17 cellular contexts compared by ENCODE assay signal in the genomic region with DNA sequence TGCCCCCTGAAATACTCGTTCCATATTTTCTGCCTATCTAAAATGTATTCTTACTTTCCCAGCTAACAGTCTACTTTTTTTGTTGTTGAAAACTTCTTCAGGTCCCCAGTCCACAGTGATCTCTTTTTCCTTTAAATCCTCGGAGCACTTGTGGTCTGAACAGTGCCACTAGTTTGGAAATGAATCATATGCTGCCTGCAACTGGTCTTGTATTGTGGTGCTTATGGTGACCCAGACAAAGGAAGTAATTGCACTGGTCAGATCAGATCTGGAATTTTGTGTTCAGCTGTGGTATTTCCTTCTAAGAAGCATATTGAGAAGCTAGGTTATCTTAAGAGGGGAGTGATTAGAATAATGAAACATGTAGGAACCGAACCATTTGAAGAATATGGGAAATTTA. TPM values are rescaled to one million over a fixed set of nuclear protein-coding genes. Genes with fewer than 3 reads are reported as not detected.
DNase-seq lines count a peak whose midpoint lies in the region; ATAC-seq and TF ChIP-seq lines count a peak whose summit lies in the region.
"Had no signal": no experiment of that assay in that cellular context is flagged by ENCODE, and none has a peak within 500 bp of the region (broad histone marks: within the 10 kb centered on the region; RNA-seq: fewer than 3 reads in every experiment).

No MANE protein-coding gene starts in this region.

- no peaks in the 10 kb centered on the region for H3K36me3 Mint-ChIP-seq in activated CD4-positive, alpha-beta T cell treated with anti-CD3 and anti-CD28 coated beads, Interleukin-2, amount 10 ng/mL, durations not matched to agents 24 days and 14 days (ENCODE audit: low read depth)
- H3K36me3 Mint-ChIP-seq: activated naive CD4-positive, alpha-beta T cell treated with anti-CD3 and anti-CD28 coated beads, Interleukin-2, amount 50 U/mL, for 24 hours had no signal

- in situ Hi-C loops in KBM-7 (cut with MboI; ENCODE audit: low pct_unique_long_range_greater_than_20kb, low sequenced_read_pairs) = loop anchor here (25.0 kb wide), 1 partner anchor 98 kb away; no protein-coding TSS in a partner anchor

- H3K27ac Mint-ChIP-seq in activated CD4-positive, alpha-beta T cell treated with anti-CD3 and anti-CD28 coated beads, Interleukin-2, amount 10 ng/mL, durations not matched to agents 24 days and 14 days = no peak overlapping the region
- H3K27ac Mint-ChIP-seq: activated naive CD4-positive, alpha-beta T cell treated with anti-CD3 and anti-CD28 coated beads, Interleukin-2, amount 50 U/mL, for 24 hours; T-helper 2 cell treated with Interferon-gamma antibody and Interleukin-4, amounts not matched to agents 5 μg/mL and 100 μg/mL, for 36 hours had no signal

- ATAC-seq in left lung (peak; percentile 5), GM19328 (IDR thresholded peaks at IDR 0.05; ENCODE audit: unreplicated experiment) (no peak)

- DNase-seq in AG08396 (ENCODE audit: low spot score) = peak; percentile 45
- peak; percentile 38 for DNase-seq in KBM-7
- peak; percentile 76 for DNase-seq in astrocyte of the hippocampus (ENCODE audit: low read depth, low spot score)
- no peak for DNase-seq in left lung
- DNase-seq in DMS153 treated with DMSO at 0.1 percent for 48 hours (lab: John Stamatoyannopoulos, UW; ENCODE audit: unreplicated experiment) = no peak
- no peak for DNase-seq in activated CD4-positive, alpha-beta T cell treated with anti-CD3 and anti-CD28 coated beads, Interleukin-2, amount 10 ng/mL, durations not matched to agents 24 days and 14 days
- DNase-seq in COLO668 (lab: John Stamatoyannopoulos, UW; ENCODE audit: unreplicated experiment) = no peak
- DNase-seq: hypothalamus; KG1; NCI-H446 treated with DMSO at 0.1 percent for 48 hours; posterior cingulate gyrus; stimulated activated CD4-positive, alpha-beta T cell treated with anti-CD3 and anti-CD28 coated beads, Interleukin-4, amount 100 ng/mL, for 1 hour; stimulated activated naive CD4-positive, alpha-beta T cell treated with Interleukin-2 at 50 U/mL for 16 hours had no signal

- no peaks in the 10 kb centered on the region for H3K36me3 ChIP-seq in left lung

- peak overlapping the region; percentile 4 to 5 for H3K4me3 ChIP-seq in left lung

- no peak for TF ChIP-seq CTCF in left lung (IDR thresholded peaks at IDR 0.05)

- peak overlapping the region in 1 of 2 donors; percentile 1 for H3K27ac ChIP-seq in left lung
- H3K27ac ChIP-seq: RWPE1 had no signal

- peaks cover 26% of the 10 kb centered on the region for H3K27me3 Mint-ChIP-seq in activated CD4-positive, alpha-beta T cell treated with anti-CD3 and anti-CD28 coated beads, Interleukin-2, amount 10 ng/mL, durations not matched to agents 24 days and 14 days
- H3K27me3 Mint-ChIP-seq: activated naive CD4-positive, alpha-beta T cell treated with anti-CD3 and anti-CD28 coated beads, Interleukin-2, amount 50 U/mL, for 24 hours had no signal

- intact Hi-C loops in left lung (cut with DNase I) = no loop called here
- intact Hi-C loops in activated CD4-positive, alpha-beta T cell treated with anti-CD3 and anti-CD28 coated beads, Interleukin-2, amount 10 ng/mL, durations not matched to agents 24 days and 14 days (cut with micrococcal nuclease) = no loop called here

- H3K4me1 ChIP-seq in left lung = peaks cover 9 to 29% of the 10 kb centered on the region in 2 donors

- no peaks in the 10 kb centered on the region for H3K9me3 Mint-ChIP-seq in activated CD4-positive, alpha-beta T cell treated with anti-CD3 and anti-CD28 coated beads, Interleukin-2, amount 10 ng/mL, durations not matched to agents 24 days and 14 days
- H3K9me3 Mint-ChIP-seq: activated naive CD4-positive, alpha-beta T cell treated with anti-CD3 and anti-CD28 coated beads, Interleukin-2, amount 50 U/mL, for 24 hours; T-helper 2 cell treated with Interferon-gamma antibody and Interleukin-4, amounts not matched to agents 5 μg/mL and 100 μg/mL, for 36 hours had no signal

- H3K27me3 ChIP-seq in left lung = no peaks in the 10 kb centered on the region

- H3K4me1 Mint-ChIP-seq in activated CD4-positive, alpha-beta T cell treated with anti-CD3 and anti-CD28 coated beads, Interleukin-2, amount 10 ng/mL, durations not matched to agents 24 days and 14 days = peaks cover 11% of the 10 kb centered on the region

- no peak overlapping the region for H3K4me3 Mint-ChIP-seq in activated CD4-positive, alpha-beta T cell treated with anti-CD3 and anti-CD28 coated beads, Interleukin-2, amount 10 ng/mL, durations not matched to agents 24 days and 14 days
- H3K4me3 Mint-ChIP-seq: activated naive CD4-positive, alpha-beta T cell treated with anti-CD3 and anti-CD28 coated beads, Interleukin-2, amount 50 U/mL, for 24 hours; T-helper 2 cell treated with Interferon-gamma antibody and Interleukin-4, amounts not matched to agents 5 μg/mL and 100 μg/mL, for 36 hours had no signal

- H3K9me3 ChIP-seq in left lung = no peaks in the 10 kb centered on the region

RNA-seq across cellular contexts. Expression of a gene that starts 2.9 kb away (rescaled TPM):
- total RNA-seq in left lung = 10 to 100 TPM; 76.0 to 92.3 TPM
- 0.47 and 0.51 TPM in 2 replicates for total RNA-seq in activated CD4-positive, alpha-beta T cell treated with anti-CD3 and anti-CD28 coated beads, Interleukin-2, amount 10 ng/mL, durations not matched to agents 24 days and 14 days

RNA-seq across cellular contexts. Expression of a gene that starts 49.0 kb away (rescaled TPM):
- 10 to 100 TPM; 26.1 to 30.9 TPM for total RNA-seq in left lung
- 3.7 and 4.7 TPM in 2 replicates for total RNA-seq in activated CD4-positive, alpha-beta T cell treated with anti-CD3 and anti-CD28 coated beads, Interleukin-2, amount 10 ng/mL, durations not matched to agents 24 days and 14 days

Comparison
In these comparisons a context has a peak if more than half of its experiments do, and no peak if none do; other contexts are left out.
1. DNase-seq: peak in AG08396 (single experiment), KBM-7 (single experiment) and astrocyte of the hippocampus (single experiment); none in left lung (0 of 2), DMS153 treated with DMSO at 0.1 percent for 48 hours (single experiment), activated CD4-positive, alpha-beta T cell treated with anti-CD3 and anti-CD28 coated beads, Interleukin-2, amount 10 ng/mL, durations not matched to agents 24 days and 14 days (single experiment) and COLO668 (single experiment).
2. RNA of a gene that starts 2.9 kb away (total RNA-seq): 76.0 to 92.3 TPM in left lung; 0.47 to 0.51 TPM in activated CD4-positive, alpha-beta T cell treated with anti-CD3 and anti-CD28 coated beads, Interleukin-2, amount 10 ng/mL, durations not matched to agents 24 days and 14 days; every median in the first group is over 10 times any median in the second.